ENCODE assay signal across 23 cellular contexts in genomic region chr1:20793236-20793635, GRCh38. TPM values are rescaled to one million over a fixed set of nuclear protein-coding genes. Genes with fewer than 3 reads are reported as not detected.
DNase-seq lines count a peak whose midpoint lies in the region; ATAC-seq and TF ChIP-seq lines count a peak whose summit lies in the region.
"Had no signal": no experiment of that assay in that cellular context is flagged by ENCODE, and none has a peak within 500 bp of the region (broad histone marks: within the 10 kb centered on the region; RNA-seq: fewer than 3 reads in every experiment).

No MANE protein-coding gene starts in this region.

- peaks cover 19% of the 10 kb centered on the region for H3K4me1 Mint-ChIP-seq in chondrocyte (ENCODE audit: low read depth)
- peaks cover 1% of the 10 kb centered on the region for H3K4me1 Mint-ChIP-seq in endodermal cell

- H2AFZ ChIP-seq in osteoblast (ENCODE audit: low read length): no peak overlapping the region

- no peaks in the 10 kb centered on the region for H3K79me2 ChIP-seq in osteoblast (ENCODE audit: insufficient read depth, low read length)

- ATAC-seq in HG03521 (IDR thresholded peaks at IDR 0.05; ENCODE audit: unreplicated experiment): no peak
- ATAC-seq: GM12878 had no signal

- H3K27me3 ChIP-seq in endodermal cell (ENCODE audit: control insufficient read depth, insufficient read depth, low read length, poor library complexity, severe bottlenecking): no peaks in the 10 kb centered on the region
- H3K27me3 ChIP-seq in osteoblast (ENCODE audit: insufficient read depth, low read length): no peaks in the 10 kb centered on the region
- H3K27me3 ChIP-seq: BE2C, BLaER1 had no signal

- H3K27ac ChIP-seq in endodermal cell (ENCODE audit: low read depth, low read length) (no peak overlapping the region), osteoblast (ENCODE audit: low read depth, low read length) (no peak overlapping the region)
- H3K27ac ChIP-seq: BLaER1 had no signal

- H3K27ac Mint-ChIP-seq in chondrocyte (ENCODE audit: unreplicated experiment): peak overlapping the region; percentile 12
- peak overlapping the region; percentile 64 for H3K27ac Mint-ChIP-seq in endodermal cell
- H3K27ac Mint-ChIP-seq: CD14-positive monocyte; CD4-positive, alpha-beta memory T cell; CD4-positive, CD25-positive, alpha-beta regulatory T cell; CD8-positive, alpha-beta memory T cell had no signal

- H3K4me3 Mint-ChIP-seq in chondrocyte (ENCODE audit: unreplicated experiment) (no peak overlapping the region), endodermal cell (no peak overlapping the region)
- H3K4me3 Mint-ChIP-seq: CD14-positive monocyte; CD4-positive, alpha-beta memory T cell; CD8-positive, alpha-beta memory T cell had no signal

- TF ChIP-seq CTCF in chondrocyte (IDR thresholded peaks at IDR 0.05) (no peak), endodermal cell (conservative IDR thresholded peaks at IDR 0.05) (no peak), osteoblast (IDR thresholded peaks at IDR 0.05; ENCODE audit: extremely low read depth, low read depth, low read length) (no peak)

- H3K27me3 Mint-ChIP-seq in chondrocyte (ENCODE audit: low read depth) (no peaks in the 10 kb centered on the region), endodermal cell (ENCODE audit: insufficient read depth) (no peaks in the 10 kb centered on the region)
- H3K27me3 Mint-ChIP-seq: CD4-positive, alpha-beta memory T cell; CD4-positive, CD25-positive, alpha-beta regulatory T cell; CD8-positive, alpha-beta memory T cell had no signal

- H3K36me3 Mint-ChIP-seq in chondrocyte (ENCODE audit: low read depth) (no peaks in the 10 kb centered on the region), endodermal cell (ENCODE audit: low read depth) (peaks cover 2% of the 10 kb centered on the region)
- H3K36me3 Mint-ChIP-seq: CD14-positive monocyte; CD4-positive, CD25-positive, alpha-beta regulatory T cell; CD8-positive, alpha-beta memory T cell had no signal

- 80 to 100% methylated on average over 1 of the region's 4 CpGs for WGBS in endodermal cell (ENCODE audit: insufficient coverage in 1 of 2, insufficient read length in 1 of 2), 2 experiments

- no peak overlapping the region for H3K9ac ChIP-seq in endodermal cell (ENCODE audit: extremely low read depth, low read length, poor library complexity, severe bottlenecking)
- H3K9ac ChIP-seq: BLaER1 had no signal

- H3K4me3 ChIP-seq in endodermal cell (ENCODE audit: low read length): no peak overlapping the region
- no peak overlapping the region for H3K4me3 ChIP-seq in osteoblast (ENCODE audit: insufficient read depth, low read length)
- H3K4me3 ChIP-seq: BLaER1, GM12878 had no signal

- DNase-seq in chondrocyte (ENCODE audit: low spot score) (no peak), endodermal cell (no peak), osteoblast (ENCODE audit: insufficient read length, low spot score, missing footprints) (no peak), NCI-H526 treated with DMSO at 0.1 percent for 48 hours (lab: John Stamatoyannopoulos, UW) (no peak)
- DNase-seq: 8988T; ACHN; BE2C; C1 segment of cervical spinal cord; CD4-positive, alpha-beta memory T cell; CD4-positive, CD25-positive, alpha-beta regulatory T cell; CD8-positive, alpha-beta memory T cell; COR-L47; DMS 273 treated with DMSO at 0.1 percent for 48 hours; DMS153; DMS53; DMS79; DND-41; EL; GDM1 had no signal

- peak overlapping the region; percentile 5 for H3K4me2 ChIP-seq in osteoblast (ENCODE audit: insufficient read depth, low read length)
- H3K4me2 ChIP-seq: BLaER1 had no signal

- H3K4me1 ChIP-seq in endodermal cell (ENCODE audit: control insufficient read depth, insufficient read depth, low read length) (no peaks in the 10 kb centered on the region), osteoblast (ENCODE audit: insufficient read depth, low read length) (peaks cover 28% of the 10 kb centered on the region)
- H3K4me1 ChIP-seq: BE2C had no signal

- H4K20me1 ChIP-seq in osteoblast (ENCODE audit: insufficient read depth, low read length): no peaks in the 10 kb centered on the region
- H4K20me1 ChIP-seq: BLaER1 had no signal

- H3K9me3 ChIP-seq in endodermal cell (ENCODE audit: control insufficient read depth, low read length) (no peaks in the 10 kb centered on the region), osteoblast (ENCODE audit: low read depth, low read length) (no peaks in the 10 kb centered on the region)
- H3K9me3 ChIP-seq: BE2C, BLaER1 had no signal

- H3K9me3 Mint-ChIP-seq in chondrocyte (ENCODE audit: low read depth): no peaks in the 10 kb centered on the region
- no peaks in the 10 kb centered on the region for H3K9me3 Mint-ChIP-seq in endodermal cell
- H3K9me3 Mint-ChIP-seq: CD14-positive monocyte; CD4-positive, alpha-beta memory T cell; CD4-positive, CD25-positive, alpha-beta regulatory T cell; CD8-positive, alpha-beta memory T cell had no signal

- H3K36me3 ChIP-seq in endodermal cell (ENCODE audit: control insufficient read depth, insufficient read depth, low read length) (no peaks in the 10 kb centered on the region), osteoblast (ENCODE audit: insufficient read depth, low read length) (no peaks in the 10 kb centered on the region)
- H3K36me3 ChIP-seq: BE2C had no signal

RNA-seq across cellular contexts. Expression of gene HP1BP3, which starts 6.1 kb away (rescaled TPM):
- total RNA-seq in chondrocyte (182 to 225 TPM (median 182 TPM) in 3 replicates), endodermal cell (100 to 1,000 TPM; 207 to 223 TPM), osteoblast (249 and 267 TPM in 2 replicates)
- 240 TPM for polyA plus RNA-seq in endodermal cell (2013, experiment 1 of 2)
- 243 TPM for polyA plus RNA-seq in endodermal cell (2013, experiment 2 of 2)
